ENCODE assay signal across 9 cellular contexts in genomic region chr15:99613887-99614642, GRCh38. TPM values are rescaled to one million over a fixed set of nuclear protein-coding genes. Genes with fewer than 3 reads are reported as not detected.
A peak's percentile ranks its signal among the peaks of the same experiment; 100 is the strongest.
DNase-seq lines count a peak whose midpoint lies in the region; ATAC-seq and TF ChIP-seq lines count a peak whose summit lies in the region.
"Had no signal": no experiment of that assay in that cellular context is flagged by ENCODE, and none has a peak within 500 bp of the region (broad histone marks: within the 10 kb centered on the region; RNA-seq: fewer than 3 reads in every experiment).

No MANE protein-coding gene starts in this region.

- H3K27ac ChIP-seq in sigmoid colon = peak overlapping the region in 3 of 4 donors; percentile 22 to 51 (median 45)

- peaks cover 0 to 68% (median 47%) of the 10 kb centered on the region in 4 donors for H3K4me1 ChIP-seq in sigmoid colon
- H3K4me1 ChIP-seq in BE2C = 0 out of 2 replicates have a peak, but pooled peaks cover 2% of the 10 kb centered on the region

- H3K4me3 ChIP-seq in GM12865 (ENCODE audit: low read depth, low read length) (no peak overlapping the region), fibroblast of villous mesenchyme (ENCODE audit: low read depth, low read length) (no peak overlapping the region), sigmoid colon (no peak overlapping the region), BE2C (ENCODE audit: low read depth, low read length) (no peak overlapping the region)

- no peak for TF ChIP-seq POLR2A in sigmoid colon (IDR thresholded peaks at IDR 0.05)

- 59 to 68% methylated on average over 6 of the region's 6 CpGs for WGBS in sigmoid colon, 2 donors

- DNase-seq in GM12865 (ENCODE audit: low read depth) (peak; percentile 13), NOMO-1 treated with DMSO at 0.1 percent for 48 hours (lab: John Stamatoyannopoulos, UW; ENCODE audit: unreplicated experiment) (peak; percentile 89), fibroblast of villous mesenchyme (ENCODE audit: low read depth) (peak; percentile 86), sigmoid colon (peak; percentile 74), epidermal melanocyte (ENCODE audit: insufficient read length, low spot score) (no peak), DMS53 (lab: John Stamatoyannopoulos, UW) (no peak), BE2C (no peak)
- DNase-seq: SW 1271 had no signal

- no peak for ATAC-seq in GM19463 (IDR thresholded peaks at IDR 0.05; ENCODE audit: unreplicated experiment)

- H3K36me3 ChIP-seq in sigmoid colon (no peaks in the 10 kb centered on the region), BE2C (no peaks in the 10 kb centered on the region)

- TF ChIP-seq CTCF in GM12865 (IDR thresholded peaks at IDR 0.05; ENCODE audit: insufficient read depth, low read depth, low read length, missing control alignments) = no peak
- TF ChIP-seq CTCF in fibroblast of villous mesenchyme (IDR thresholded peaks at IDR 0.05; ENCODE audit: insufficient read depth, low read depth, low read length) = no peak
- no peak for TF ChIP-seq CTCF in sigmoid colon (IDR thresholded peaks at IDR 0.05)
- TF ChIP-seq CTCF in BE2C (IDR thresholded peaks at IDR 0.05; ENCODE audit: low read depth, low read length) = no peak

- TF ChIP-seq EP300 in sigmoid colon (IDR thresholded peaks at IDR 0.05) = no peak

- H3K27me3 ChIP-seq in sigmoid colon (no peaks in the 10 kb centered on the region), BE2C (no peaks in the 10 kb centered on the region)

- H3K9me3 ChIP-seq in sigmoid colon (no peaks in the 10 kb centered on the region), BE2C (no peaks in the 10 kb centered on the region)

- intact Hi-C loops in sigmoid colon (cut with DNase I) = no loop called here

RNA-seq across cellular contexts. Expression of gene MEF2A, which starts 48.3 kb away (rescaled TPM):
- 28.1 and 38.7 TPM in 2 replicates for total RNA-seq in fibroblast of villous mesenchyme
- 100 to 1,000 TPM in 1 of 4 donors, 10 to 100 TPM in 3; 78.8 to 123 (median 80.3) TPM for total RNA-seq in sigmoid colon
- polyA plus RNA-seq in sigmoid colon = 10 to 100 TPM; 11.6 to 15.4 (median 14.4) TPM
- 22.5 TPM for polyA plus RNA-seq in BE2C (2012; ENCODE audit: insufficient read depth, insufficient read length, low read depth)

Comparison
In these comparisons a context has a peak if more than half of its experiments do, and no peak if none do; other contexts are left out.
1. DNase-seq: peak in GM12865 (single experiment), NOMO-1 treated with DMSO at 0.1 percent for 48 hours (single experiment), fibroblast of villous mesenchyme (single experiment) and sigmoid colon (single experiment); none in epidermal melanocyte (single experiment), DMS53 (single experiment) and BE2C (single experiment).